ENCODE assay signal across 8 cellular contexts in genomic region chr11:72821920-72822799, GRCh38. TPM values are rescaled to one million over a fixed set of nuclear protein-coding genes. Genes with fewer than 3 reads are reported as not detected.
A peak's percentile ranks its signal among the peaks of the same experiment; 100 is the strongest.
DNase-seq lines count a peak whose midpoint lies in the region; ATAC-seq and TF ChIP-seq lines count a peak whose summit lies in the region.

No MANE protein-coding gene starts in this region.

- H3K9me3 ChIP-seq in CD4-positive, alpha-beta memory T cell (ENCODE audit: control insufficient read depth in 1 of 2, low read length in 2 of 2), result no peaks in the 10 kb centered on the region
- H3K9me3 ChIP-seq in ectodermal cell (ENCODE audit: control insufficient read depth, low read length) (no peaks in the 10 kb centered on the region), lower lobe of right lung (no peaks in the 10 kb centered on the region)

- H3K36me3 ChIP-seq in CD4-positive, alpha-beta memory T cell (ENCODE audit: insufficient read depth, low read length), result peaks cover 48% of the 10 kb centered on the region
- peaks cover 11% of the 10 kb centered on the region for H3K36me3 ChIP-seq in ectodermal cell (ENCODE audit: control insufficient read depth, insufficient read depth, low read length)
- H3K36me3 ChIP-seq in lower lobe of right lung, result peaks cover 71% of the 10 kb centered on the region

- CTCF ChIA-PET in CD4-positive, alpha-beta memory T cell (lab: Charles Lee; ENCODE audit: partially characterized antibody), result interaction anchor here (1.1 to 2.1 kb wide), 4 partner anchors 9 to 355 kb away, joined by 3 to 14 read pairs (median 4); partner anchors contain the start of gene ATG16L2

- no peaks in the 10 kb centered on the region for H3K27me3 ChIP-seq in CD4-positive, alpha-beta memory T cell (ENCODE audit: insufficient read depth, low read length)
- H3K27me3 ChIP-seq in ectodermal cell (ENCODE audit: control insufficient read depth, insufficient read depth, low read length, poor library complexity, severe bottlenecking), result no peaks in the 10 kb centered on the region
- H3K27me3 ChIP-seq in lower lobe of right lung (ENCODE audit: low read depth), result no peaks in the 10 kb centered on the region

- peaks cover 30 to 59% of the 10 kb centered on the region in 2 donors for H3K36me3 Mint-ChIP-seq in CD4-positive, alpha-beta memory T cell

- DNase-seq in CD4-positive, alpha-beta memory T cell, result peak; percentile 81 to 93 (median 86)
- DNase-seq in NCI-H2227 treated with DMSO at 0.1 percent for 48 hours (lab: John Stamatoyannopoulos, UW), result peak; percentile 90
- peak; percentile 98 for DNase-seq in activated CD8-positive, alpha-beta memory T cell treated with anti-CD3 and anti-CD28 coated beads for 24 hours
- peak; percentile 90 for DNase-seq in lower lobe of right lung
- peak; percentile 76 to 80 for DNase-seq in stimulated activated CD4-positive, alpha-beta T cell treated with anti-CD3 and anti-CD28 coated beads, Interleukin-4, amount 100 ng/mL, for 4 hours

- no peak overlapping the region for H3K4me3 ChIP-seq in CD4-positive, alpha-beta memory T cell (ENCODE audit: low read length in 2 of 2)
- peak overlapping the region; percentile 46 for H3K4me3 ChIP-seq in ectodermal cell (ENCODE audit: insufficient read depth, low read depth, low read length)
- H3K4me3 ChIP-seq in lower lobe of right lung, result peak overlapping the region; percentile 62

- POLR2A ChIA-PET in CD4-positive, alpha-beta memory T cell (lab: Charles Lee; ENCODE audit: partially characterized antibody), result interaction anchor here (0.6 to 3.1 kb wide), 10 partner anchors 8 to 320 kb away, joined by 3 to 13 read pairs (median 4); partner anchors contain the start of genes FCHSD2 and STARD10

- H3K27ac Mint-ChIP-seq in CD4-positive, alpha-beta memory T cell, result peak overlapping the region in 6 of 7 donors; percentile 17 to 93 (median 68)

- peak overlapping the region in 5 of 8 donors; percentile 8 to 62 (median 31) for H3K4me3 Mint-ChIP-seq in CD4-positive, alpha-beta memory T cell

- H3K4me1 Mint-ChIP-seq in CD4-positive, alpha-beta memory T cell, result peaks cover 17 to 35% (median 22%) of the 10 kb centered on the region in 4 donors

- WGBS in ectodermal cell, 2 experiments, result 3 to 4% methylated on average over 82 of the region's 82 CpGs

- peaks cover 14% of the 10 kb centered on the region for H3K4me1 ChIP-seq in CD4-positive, alpha-beta memory T cell (ENCODE audit: insufficient read depth, low read length)
- H3K4me1 ChIP-seq in ectodermal cell (ENCODE audit: control insufficient read depth, insufficient read depth, low read length), result peaks cover 5% of the 10 kb centered on the region
- peaks cover 14% of the 10 kb centered on the region for H3K4me1 ChIP-seq in lower lobe of right lung

- H3K27me3 Mint-ChIP-seq in CD4-positive, alpha-beta memory T cell, result no peaks in the 10 kb centered on the region

- peaks cover 0 to 2% (median 0%) of the 10 kb centered on the region in 8 donors for H3K9me3 Mint-ChIP-seq in CD4-positive, alpha-beta memory T cell

- TF ChIP-seq CTCF in lower lobe of right lung (IDR thresholded peaks at IDR 0.05), result peak; percentile 34

- intact Hi-C loops in CD4-positive, alpha-beta memory T cell (cut with micrococcal nuclease), result loop anchor here (1.0 to 2.0 kb wide), 3 partner anchors 8 to 69 kb away; partner anchors contain the start of genes ARAP1 and ATG16L2
- intact Hi-C loops in lower lobe of right lung (cut with DNase I), result no loop called here

- ATAC-seq in GM21825 (IDR thresholded peaks at IDR 0.05; ENCODE audit: unreplicated experiment) (peak; percentile 36), lower lobe of right lung (peak; percentile 92 to 93), HG03457 (IDR thresholded peaks at IDR 0.05; ENCODE audit: unreplicated experiment) (no peak)

- peak overlapping the region; percentile 45 for H3K27ac ChIP-seq in CD4-positive, alpha-beta memory T cell (ENCODE audit: low read depth, low read length)
- H3K27ac ChIP-seq in ectodermal cell (ENCODE audit: insufficient read depth, low read depth, low read length, poor library complexity, severe bottlenecking) (no peak overlapping the region), lower lobe of right lung (peak overlapping the region; percentile 60)

RNA-seq across cellular contexts. Expression of gene ATG16L2, which starts 7.9 kb away (rescaled TPM):
- total RNA-seq in CD4-positive, alpha-beta memory T cell, result 100 to 1,000 TPM; 194 to 202 TPM
- polyA plus RNA-seq in CD4-positive, alpha-beta memory T cell, result 10 to 100 TPM; 13.2 to 24.1 TPM
- polyA plus RNA-seq in ectodermal cell (2013, experiment 1 of 4), result 31.7 TPM
- 34.1 TPM for polyA plus RNA-seq in ectodermal cell (2013, experiment 2 of 4)
- 29.8 TPM for polyA plus RNA-seq in ectodermal cell (2013, experiment 3 of 4)
- 34.4 TPM for polyA plus RNA-seq in ectodermal cell (2013, experiment 4 of 4)
- 104 TPM for total RNA-seq in lower lobe of right lung

RNA-seq across cellular contexts. Expression of gene STARD10, which starts 28.3 kb away (rescaled TPM):
- total RNA-seq in CD4-positive, alpha-beta memory T cell, result 10 to 100 TPM; 23.0 to 23.5 TPM
- 10 to 100 TPM; 24.9 to 27.0 TPM for polyA plus RNA-seq in CD4-positive, alpha-beta memory T cell
- polyA plus RNA-seq in ectodermal cell (2013, experiment 1 of 4), result 25.8 TPM
- polyA plus RNA-seq in ectodermal cell (2013, experiment 2 of 4), result 21.9 TPM
- polyA plus RNA-seq in ectodermal cell (2013, experiment 3 of 4), result 22.1 TPM
- 29.3 TPM for polyA plus RNA-seq in ectodermal cell (2013, experiment 4 of 4)
- 126 TPM for total RNA-seq in lower lobe of right lung

Comparison
In these comparisons a context has a peak if more than half of its experiments do, and no peak if none do; other contexts are left out.
1. H3K4me3 ChIP-seq: peak in ectodermal cell (single experiment) and lower lobe of right lung (single experiment); none in CD4-positive, alpha-beta memory T cell (0 of 2).
2. Peak in every context shown above with its lines, with median percentiles within 50 percentile points of each other: DNase-seq.